1 cellular context compared by ENCODE assay signal in the genomic region with DNA sequence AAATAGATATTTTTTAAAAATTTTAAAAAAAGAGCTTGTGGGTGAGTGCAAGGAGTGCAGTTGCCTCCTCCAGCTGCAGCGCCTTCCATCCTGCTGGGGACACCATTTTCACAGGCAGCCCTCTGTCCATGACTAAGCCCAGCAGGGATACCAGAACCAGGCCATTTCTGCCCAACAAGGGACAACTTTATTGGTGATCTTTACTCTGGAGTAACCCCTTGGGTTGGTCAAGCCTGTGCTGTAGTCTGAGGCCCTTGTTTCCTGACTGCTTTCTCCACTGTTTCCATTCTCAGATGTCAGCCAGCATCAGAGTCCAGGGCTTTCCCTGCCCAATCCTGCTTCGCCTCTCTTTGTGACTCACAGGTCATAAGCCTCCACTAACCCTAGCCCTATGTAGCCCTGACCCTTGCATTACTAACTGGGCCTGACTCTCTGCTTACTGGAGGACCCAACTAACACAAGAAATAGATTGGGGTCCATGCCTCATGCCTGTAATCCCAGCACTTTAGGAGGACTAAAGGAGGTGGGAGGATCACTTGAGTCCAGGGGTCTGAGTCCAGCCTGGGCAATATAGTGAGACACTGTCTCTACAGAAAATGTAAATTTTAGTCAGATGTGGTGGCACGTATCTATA.
TF ChIP-seq lines count a peak whose summit lies in the region.

No MANE protein-coding gene starts in this region.

TF ChIP-seq in SK-N-SH, 30 proteins besides CTCF, POLR2A, EP300 and RAD21 (continued from another document):
- TF ChIP-seq POLR2AphosphoS5 (IDR thresholded peaks at IDR 0.05; ENCODE audit: low read depth, low read length) (no peak), RCOR1 (IDR thresholded peaks at IDR 0.05; ENCODE audit: low read length) (no peak), SIN3A (IDR thresholded peaks at IDR 0.05; ENCODE audit: borderline replicate concordance, low read depth, low read length) (no peak), JUND (IDR thresholded peaks at IDR 0.05) (no peak), TCF12 (IDR thresholded peaks at IDR 0.05) (no peak)
- TF ChIP-seq, protein P1, sequence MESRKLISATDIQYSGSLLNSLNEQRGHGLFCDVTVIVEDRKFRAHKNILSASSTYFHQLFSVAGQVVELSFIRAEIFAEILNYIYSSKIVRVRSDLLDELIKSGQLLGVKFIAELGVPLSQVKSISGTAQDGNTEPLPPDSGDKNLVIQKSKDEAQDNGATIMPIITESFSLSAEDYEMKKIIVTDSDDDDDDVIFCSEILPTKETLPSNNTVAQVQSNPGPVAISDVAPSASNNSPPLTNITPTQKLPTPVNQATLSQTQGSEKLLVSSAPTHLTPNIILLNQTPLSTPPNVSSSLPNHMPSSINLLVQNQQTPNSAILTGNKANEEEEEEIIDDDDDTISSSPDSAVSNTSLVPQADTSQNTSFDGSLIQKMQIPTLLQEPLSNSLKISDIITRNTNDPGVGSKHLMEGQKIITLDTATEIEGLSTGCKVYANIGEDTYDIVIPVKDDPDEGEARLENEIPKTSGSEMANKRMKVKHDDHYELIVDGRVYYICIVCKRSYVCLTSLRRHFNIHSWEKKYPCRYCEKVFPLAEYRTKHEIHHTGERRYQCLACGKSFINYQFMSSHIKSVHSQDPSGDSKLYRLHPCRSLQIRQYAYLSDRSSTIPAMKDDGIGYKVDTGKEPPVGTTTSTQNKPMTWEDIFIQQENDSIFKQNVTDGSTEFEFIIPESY (IDR thresholded peaks at IDR 0.05; ENCODE audit: borderline replicate concordance, low read depth) = no peak
